15 cellular contexts compared by ENCODE assay signal in genomic region chr6:90256698-90257485, GRCh38. TPM values are rescaled to one million over a fixed set of nuclear protein-coding genes. Genes with fewer than 3 reads are reported as not detected.
DNase-seq lines count a peak whose midpoint lies in the region; ATAC-seq, FAIRE-seq and TF ChIP-seq lines count a peak whose summit lies in the region.
"Had no signal": no experiment of that assay in that cellular context is flagged by ENCODE, and none has a peak within 500 bp of the region (broad histone marks: within the 10 kb centered on the region; RNA-seq: fewer than 3 reads in every experiment).

No MANE protein-coding gene starts in this region.

- TF ChIP-seq CTCF in activated CD8-positive, alpha-beta T cell treated with anti-CD3 and anti-CD28 coated beads for 36 hours (IDR thresholded peaks at IDR 0.05), result no peak
- no peak for TF ChIP-seq CTCF in suprapubic skin (IDR thresholded peaks at IDR 0.05)

- TF ChIP-seq EP300 in suprapubic skin (IDR thresholded peaks at IDR 0.05), result no peak

- H3K4me3 ChIP-seq in suprapubic skin, result no peak overlapping the region
- H3K4me3 ChIP-seq: BLaER1 had no signal

- H3K9me3 ChIP-seq in suprapubic skin, result no peaks in the 10 kb centered on the region
- H3K9me3 ChIP-seq: BLaER1 had no signal

- TF ChIP-seq POLR2A in suprapubic skin (IDR thresholded peaks at IDR 0.05), result no peak

- WGBS in suprapubic skin, result 74% methylated on average over 4 of the region's 4 CpGs

- H3K4me3 Mint-ChIP-seq in activated naive CD4-positive, alpha-beta T cell treated with anti-CD3 and anti-CD28 coated beads for 36 hours, result no peak overlapping the region
- peak overlapping the region; percentile 5 for H3K4me3 Mint-ChIP-seq in activated CD8-positive, alpha-beta T cell treated with anti-CD3 and anti-CD28 coated beads for 36 hours

- no peaks in the 10 kb centered on the region for H3K27me3 Mint-ChIP-seq in activated naive CD4-positive, alpha-beta T cell treated with anti-CD3 and anti-CD28 coated beads for 36 hours (ENCODE audit: low read depth)
- no peaks in the 10 kb centered on the region for H3K27me3 Mint-ChIP-seq in activated CD8-positive, alpha-beta T cell treated with anti-CD3 and anti-CD28 coated beads for 36 hours

- peaks cover 12% of the 10 kb centered on the region for H3K9me3 Mint-ChIP-seq in activated naive CD4-positive, alpha-beta T cell treated with anti-CD3 and anti-CD28 coated beads for 36 hours
- H3K9me3 Mint-ChIP-seq in activated CD8-positive, alpha-beta T cell treated with anti-CD3 and anti-CD28 coated beads for 36 hours, result peaks cover 26% of the 10 kb centered on the region

- POLR2A ChIA-PET in activated CD8-positive, alpha-beta T cell treated with anti-CD3 and anti-CD28 coated beads for 36 hours (lab: Charles Lee), result interaction anchor here (0.5 to 1.9 kb wide), 3 partner anchors 9 to 204 kb away, joined by 3 to 4 read pairs (median 4); no protein-coding TSS in a partner anchor

- peaks cover 94% of the 10 kb centered on the region for H3K4me1 Mint-ChIP-seq in activated naive CD4-positive, alpha-beta T cell treated with anti-CD3 and anti-CD28 coated beads for 36 hours (ENCODE audit: low read depth)
- H3K4me1 Mint-ChIP-seq in activated CD8-positive, alpha-beta T cell treated with anti-CD3 and anti-CD28 coated beads for 36 hours (ENCODE audit: low read depth), result peaks cover 92% of the 10 kb centered on the region

- H3K36me3 Mint-ChIP-seq in activated naive CD4-positive, alpha-beta T cell treated with anti-CD3 and anti-CD28 coated beads for 36 hours (ENCODE audit: low read depth), result peaks cover 63% of the 10 kb centered on the region
- peaks cover 89% of the 10 kb centered on the region for H3K36me3 Mint-ChIP-seq in activated CD8-positive, alpha-beta T cell treated with anti-CD3 and anti-CD28 coated beads for 36 hours (ENCODE audit: low read depth)

- no peaks in the 10 kb centered on the region for H3K4me1 ChIP-seq in suprapubic skin

- DNase-seq in activated naive CD4-positive, alpha-beta T cell treated with anti-CD3 and anti-CD28 coated beads for 36 hours, result peak; percentile 46
- DNase-seq in activated naive CD4-positive, alpha-beta T cell treated with Interleukin-2 at 50 U/mL for 16 hours, result no peak
- peak; percentile 65 for DNase-seq in activated CD8-positive, alpha-beta T cell treated with anti-CD3 and anti-CD28 coated beads for 36 hours
- DNase-seq in fibroblast of peridontal ligament (ENCODE audit: extremely low read depth), result peak; percentile 63
- peak; percentile 65 for DNase-seq in stromal cell of bone marrow (ENCODE audit: low read depth)
- no peak for DNase-seq in NCI-H2227 treated with DMSO at 0.1 percent for 48 hours (lab: John Stamatoyannopoulos, UW)
- DNase-seq in suprapubic skin (ENCODE audit: low spot score in 2 of 2), result no peak
- no peak for DNase-seq in urothelium cell line (ENCODE audit: low spot score)
- DNase-seq: activated CD4-positive, alpha-beta T cell treated with anti-CD3 and anti-CD28 coated beads, Interleukin-2, amount 50 U/mL, for 1 hour; hypothalamus; NCI-H1930 had no signal

- intact Hi-C loops in activated naive CD4-positive, alpha-beta T cell treated with anti-CD3 and anti-CD28 coated beads for 36 hours (cut with micrococcal nuclease), result loop anchor here (1.0 to 10.0 kb wide), 4 partner anchors 8 to 902 kb away; partner anchors contain the start of gene UBE2J1
- intact Hi-C loops in activated CD8-positive, alpha-beta T cell treated with anti-CD3 and anti-CD28 coated beads for 36 hours (cut with micrococcal nuclease), result loop anchor here (2.0 kb wide), 2 partner anchors 22 to 28 kb away; no protein-coding TSS in a partner anchor

- H3K27ac Mint-ChIP-seq in activated naive CD4-positive, alpha-beta T cell treated with anti-CD3 and anti-CD28 coated beads for 36 hours, result peak overlapping the region; percentile 78
- peak overlapping the region; percentile 94 for H3K27ac Mint-ChIP-seq in activated CD8-positive, alpha-beta T cell treated with anti-CD3 and anti-CD28 coated beads for 36 hours

- ATAC-seq in activated CD8-positive, alpha-beta T cell treated with anti-CD3 and anti-CD28 coated beads for 36 hours, result peak; percentile 87
- ATAC-seq: sciatic nerve had no signal

- no peaks in the 10 kb centered on the region for H3K27me3 ChIP-seq in suprapubic skin
- H3K27me3 ChIP-seq: BLaER1 had no signal

- no peaks in the 10 kb centered on the region for H3K36me3 ChIP-seq in suprapubic skin

- no peak for FAIRE-seq in urothelium cell line (lab: Jason Lieb, UNC)
- FAIRE-seq: HTR-8/SVneo had no signal

- H3K27ac ChIP-seq in suprapubic skin, result no peak overlapping the region
- H3K27ac ChIP-seq: BLaER1, RWPE1 had no signal

- CTCF ChIA-PET in activated naive CD4-positive, alpha-beta T cell treated with anti-CD3 and anti-CD28 coated beads for 36 hours (lab: Charles Lee), result interaction anchor here (0.6 to 1.7 kb wide), 6 partner anchors 10 to 17 kb away, joined by 3 to 5 read pairs (median 3); no protein-coding TSS in a partner anchor
- CTCF ChIA-PET in activated CD8-positive, alpha-beta T cell treated with anti-CD3 and anti-CD28 coated beads for 36 hours (lab: Charles Lee), result interaction anchor here (1.4 to 1.9 kb wide), 3 partner anchors 10 to 17 kb away, joined by 3 to 6 read pairs (median 4); no protein-coding TSS in a partner anchor

RNA-seq across cellular contexts. Expression of gene BACH2, which starts 39.8 kb away (rescaled TPM):
- total RNA-seq in activated naive CD4-positive, alpha-beta T cell treated with anti-CD3 and anti-CD28 coated beads for 36 hours, result 10 to 100 TPM; 75.1 to 77.9 TPM
- total RNA-seq in activated CD8-positive, alpha-beta T cell treated with anti-CD3 and anti-CD28 coated beads for 36 hours, result 10 to 100 TPM; 60.7 to 66.9 TPM
- 10 to 100 TPM in 2 of 4 donors, 1 to 10 TPM in 2; 8.5 to 20.0 (median 13.3) TPM for total RNA-seq in suprapubic skin

Comparison
In these comparisons a context has a peak if more than half of its experiments do, and no peak if none do; other contexts are left out.
1. DNase-seq: peak in activated naive CD4-positive, alpha-beta T cell treated with anti-CD3 and anti-CD28 coated beads for 36 hours (single experiment), activated CD8-positive, alpha-beta T cell treated with anti-CD3 and anti-CD28 coated beads for 36 hours (single experiment), fibroblast of peridontal ligament (single experiment) and stromal cell of bone marrow (single experiment); none in activated naive CD4-positive, alpha-beta T cell treated with Interleukin-2 at 50 U/mL for 16 hours (single experiment), NCI-H2227 treated with DMSO at 0.1 percent for 48 hours (single experiment), suprapubic skin (0 of 2) and urothelium cell line (single experiment).